In the genomic region with DNA sequence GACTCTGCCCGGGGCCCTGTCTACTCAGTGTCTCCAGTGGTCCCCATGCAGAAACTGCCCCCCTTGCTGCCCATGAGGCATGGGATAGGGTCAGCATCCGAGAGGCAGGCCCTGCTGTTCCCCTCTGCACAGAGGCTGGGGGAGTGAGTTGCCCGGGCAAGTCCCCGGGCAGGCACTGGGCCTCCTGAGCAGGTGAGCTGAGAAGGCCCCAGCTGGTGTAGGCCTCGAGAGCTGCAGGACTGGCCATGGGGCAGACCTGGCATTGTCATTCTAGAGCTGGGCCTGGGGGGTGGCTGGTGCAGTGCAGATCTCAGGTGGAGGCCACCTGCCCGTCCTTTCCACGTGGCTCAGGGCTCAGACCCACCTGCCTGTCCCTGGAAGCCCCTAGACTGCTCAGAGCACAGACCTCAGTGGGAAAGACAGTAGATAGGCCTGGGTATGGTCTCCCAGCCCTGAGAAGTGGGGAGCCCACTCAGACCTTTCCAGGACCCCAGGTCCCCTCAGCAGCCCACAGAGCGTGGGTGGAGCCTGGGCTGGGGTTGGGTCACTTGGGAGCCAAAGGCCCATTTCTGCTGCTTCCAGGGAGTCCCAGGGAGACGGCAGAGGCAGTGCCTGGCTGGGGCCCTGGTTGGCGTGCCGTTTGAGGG, we compare ENCODE assay signal across 10 cellular contexts. TPM values are rescaled to one million over a fixed set of nuclear protein-coding genes. Genes with fewer than 3 reads are reported as not detected.
DNase-seq lines count a peak whose midpoint lies in the region; ATAC-seq, FAIRE-seq and TF ChIP-seq lines count a peak whose summit lies in the region.
"Had no signal": no experiment of that assay in that cellular context is flagged by ENCODE, and none has a peak within 500 bp of the region (broad histone marks: within the 10 kb centered on the region; RNA-seq: fewer than 3 reads in every experiment).

No MANE protein-coding gene starts in this region.

- no peak for TF ChIP-seq POLR2A in spleen (IDR thresholded peaks at IDR 0.05)
- no peak for TF ChIP-seq POLR2A in lower leg skin (IDR thresholded peaks at IDR 0.05)

- H3K27ac ChIP-seq in OCI-LY3 (ENCODE audit: low read length), result peak overlapping the region; percentile 96
- H3K27ac ChIP-seq in esophagus (ENCODE audit: low read depth in 2 of 2, low read length in 1 of 2), result peak overlapping the region; percentile 80 to 83
- H3K27ac ChIP-seq in spleen, result peak overlapping the region in 6 of 8 donors; percentile 65 to 81 (median 72)
- peak overlapping the region in 1 of 2 donors; percentile 54 for H3K27ac ChIP-seq in aorta (ENCODE audit: low read depth in 1 of 2, low read length in 2 of 2)

- ATAC-seq in aorta (ENCODE audit: low FRiP score), result no peak

- intact Hi-C loops in spleen (cut with DNase I; ENCODE audit: low total_unique reads) (no loop called here), aorta (cut with DNase I) (no loop called here), lower leg skin (cut with DNase I; ENCODE audit: low total_unique reads) (no loop called here)

- H3K4me2 ChIP-seq in OCI-LY3 (ENCODE audit: low read length), result peak overlapping the region; percentile 80

- peak overlapping the region; percentile 74 for H3K9ac ChIP-seq in OCI-LY3 (ENCODE audit: low read length)

- H2AFZ ChIP-seq in OCI-LY3 (ENCODE audit: low read depth, low read length), result no peak overlapping the region

- no peaks in the 10 kb centered on the region; the same call in 1 of the 2 replicates for H3K79me2 ChIP-seq in OCI-LY3 (ENCODE audit: low read length)

- DNase-seq in D721Med (ENCODE audit: insufficient read length, low spot score), result peak; percentile 70
- no peak for DNase-seq in spleen
- no peak for DNase-seq in activated T-cell treated with anti-CD3 and anti-CD28 coated beads, Interleukin-2, amount 50 U/mL, for 1 hour
- no peak for DNase-seq in T-helper 1 cell
- no peak for DNase-seq in aorta
- DNase-seq in lower leg skin (ENCODE audit: low spot score in 2 of 2), result no peak
- DNase-seq: activated CD4-positive, alpha-beta T cell treated with anti-CD3 and anti-CD28 coated beads, Interleukin-2, amount 50 U/mL, for 1 hour; activated naive CD8-positive, alpha-beta T cell treated with anti-CD3 and anti-CD28 coated beads for 36 hours had no signal

- TF ChIP-seq CTCF in D721Med (IDR thresholded peaks at IDR 0.05; ENCODE audit: insufficient read depth, missing control alignments), result no peak
- no peak for TF ChIP-seq CTCF in OCI-LY3 (IDR thresholded peaks at IDR 0.05; ENCODE audit: low read depth, low read length)
- no peak for TF ChIP-seq CTCF in spleen (IDR thresholded peaks at IDR 0.05 in 8 of 11, conservative IDR thresholded peaks at IDR 0.05 in 3 of 11)
- TF ChIP-seq CTCF in lower leg skin (IDR thresholded peaks at IDR 0.05), result no peak

- FAIRE-seq in D721Med (lab: Jason Lieb, UNC), result no peak

- H3K4me1 ChIP-seq in OCI-LY3 (ENCODE audit: low read length) (peaks cover 60% of the 10 kb centered on the region), esophagus (ENCODE audit: control insufficient read depth in 2 of 2, insufficient read depth in 2 of 2, low read length in 1 of 2) (peaks cover 12 to 36% of the 10 kb centered on the region in 2 donors), spleen (peaks cover 31 to 74% (median 51%) of the 10 kb centered on the region in 6 donors), aorta (ENCODE audit: control insufficient read depth in 1 of 2, insufficient read depth in 2 of 2, low read length in 2 of 2) (peaks cover 0 to 2% of the 10 kb centered on the region in 2 donors)

- H3K9me3 ChIP-seq in OCI-LY3 (ENCODE audit: insufficient read depth, low read length) (no peaks in the 10 kb centered on the region), esophagus (ENCODE audit: control insufficient read depth in 2 of 2, insufficient read depth in 1 of 2, low read depth in 1 of 2, low read length in 1 of 2) (no peaks in the 10 kb centered on the region), spleen (no peaks in the 10 kb centered on the region), aorta (ENCODE audit: control insufficient read depth, low read length) (no peaks in the 10 kb centered on the region)

- 44 to 50% methylated on average over 11 of the region's 11 CpGs for WGBS in esophagus, 2 donors
- WGBS in spleen, 5 donors, result 83 to 93% (median 88%) methylated on average over 7 to 11 of the region's 11 CpGs
- 67% methylated on average over 11 of the region's 11 CpGs for WGBS in aorta, 2 donors
- WGBS in lower leg skin, 2 donors, result 51 to 81% methylated on average over 4 to 10 of the region's 11 CpGs

- H3K4me3 ChIP-seq in OCI-LY3 (ENCODE audit: low read length) (peak overlapping the region; percentile 77), esophagus (ENCODE audit: low read depth in 1 of 2, low read length in 2 of 2) (no peak overlapping the region), spleen (no peak overlapping the region), aorta (ENCODE audit: low read length in 2 of 2) (no peak overlapping the region), lower leg skin (ENCODE audit: low read depth, poor library complexity, severe bottlenecking) (no peak overlapping the region)

- H3K27me3 ChIP-seq in OCI-LY3 (ENCODE audit: low read depth, low read length), result no peaks in the 10 kb centered on the region
- no peaks in the 10 kb centered on the region for H3K27me3 ChIP-seq in esophagus (ENCODE audit: control insufficient read depth in 1 of 2, insufficient read depth in 2 of 2, low read length in 2 of 2)
- H3K27me3 ChIP-seq in spleen (replicated peaks in 1 of 7), result no peaks in the 10 kb centered on the region
- H3K27me3 ChIP-seq in aorta (ENCODE audit: control insufficient read depth in 1 of 2, insufficient read depth in 2 of 2, low read length in 1 of 2), result no peaks in the 10 kb centered on the region

- H3K36me3 ChIP-seq in OCI-LY3 (replicated peaks; ENCODE audit: low read depth, low read length) (no peaks in the 10 kb centered on the region), esophagus (ENCODE audit: control insufficient read depth in 2 of 2, insufficient read depth in 2 of 2, low read length in 1 of 2) (no peaks in the 10 kb centered on the region), spleen (no peaks in the 10 kb centered on the region), aorta (ENCODE audit: control insufficient read depth in 1 of 2, insufficient read depth in 2 of 2, low read length in 1 of 2) (no peaks in the 10 kb centered on the region)

- no peaks in the 10 kb centered on the region for H4K20me1 ChIP-seq in OCI-LY3 (ENCODE audit: insufficient read depth, low read length)

RNA-seq across cellular contexts. Expression of a gene that starts 4.7 kb away (rescaled TPM):
- polyA plus RNA-seq in esophagus (10 to 100 TPM in 1 of 2 donors, 1 to 10 TPM in 1; 9.6 to 19.8 TPM), spleen (10 to 100 TPM in 1 of 3 donors, 1 to 10 TPM in 2; 4.9 to 27.2 (median 8.3) TPM), aorta (1 to 10 TPM; 3.1 to 8.5 TPM)
- total RNA-seq in spleen (100 to 1,000 TPM in 4 of 7 donors, 10 to 100 TPM in 3; 88.6 to 140 (median 117) TPM), aorta (10 to 100 TPM; 47.4 to 81.6 TPM), lower leg skin (10 to 100 TPM; 79.7 to 95.3 (median 82.8) TPM)
